8 cellular contexts compared by ENCODE assay signal in genomic region chr10:61902448-61903183, GRCh38.
A peak's percentile ranks its signal among the peaks of the same experiment; 100 is the strongest.
DNase-seq lines count a peak whose midpoint lies in the region; ATAC-seq, FAIRE-seq and TF ChIP-seq lines count a peak whose summit lies in the region.

No MANE protein-coding gene starts in this region.

- H3K9me3 Mint-ChIP-seq in effector memory CD8-positive, alpha-beta T cell: no peaks in the 10 kb centered on the region
- H3K9me3 Mint-ChIP-seq in memory B cell: no peaks in the 10 kb centered on the region

- peak; percentile 58 for FAIRE-seq in H54 (lab: Jason Lieb, UNC)

- DNase-seq in COR-L47 (lab: John Stamatoyannopoulos, UW): peak; percentile 38
- DNase-seq in H54 (ENCODE audit: insufficient read length, low spot score): no peak
- DNase-seq in NCI-H226: peak; percentile 32
- peak; percentile 38 to 59 for DNase-seq in activated CD8-positive, alpha-beta memory T cell treated with anti-CD3 and anti-CD28 coated beads for 1 hour (ENCODE audit: extremely low read depth in 1 of 2, low read depth in 1 of 2)
- peak; percentile 45 to 63 (median 45) for DNase-seq in effector memory CD8-positive, alpha-beta T cell
- DNase-seq in memory B cell (ENCODE audit: low spot score in 2 of 2): peak; percentile 44 to 62
- DNase-seq in stimulated activated CD8-positive, alpha-beta memory T cell treated with anti-CD3 and anti-CD28 coated beads, Interleukin-15, amount 100 ng/mL, for 4 hours (ENCODE audit: low read depth in 2 of 2): peak; percentile 53 to 61
- no peak for DNase-seq in NCI-H2029 treated with DMSO at 0.1 percent for 48 hours (lab: John Stamatoyannopoulos, UW)

- H3K27me3 Mint-ChIP-seq in effector memory CD8-positive, alpha-beta T cell: no peaks in the 10 kb centered on the region
- H3K27me3 Mint-ChIP-seq in memory B cell: no peaks in the 10 kb centered on the region

- H3K27ac Mint-ChIP-seq in effector memory CD8-positive, alpha-beta T cell: peak overlapping the region; percentile 81 to 93
- peak overlapping the region; percentile 96 for H3K27ac Mint-ChIP-seq in memory B cell

- H3K36me3 Mint-ChIP-seq in effector memory CD8-positive, alpha-beta T cell (ENCODE audit: insufficient read depth): peaks cover 43% of the 10 kb centered on the region
- peaks cover 3% of the 10 kb centered on the region for H3K36me3 Mint-ChIP-seq in memory B cell

- peak; percentile 34 for ATAC-seq in effector memory CD8-positive, alpha-beta T cell (replicated peaks)
- ATAC-seq in memory B cell (ENCODE audit: low read depth): peak; percentile 13

- peaks cover 24 to 59% of the 10 kb centered on the region in 2 donors for H3K4me1 Mint-ChIP-seq in effector memory CD8-positive, alpha-beta T cell (ENCODE audit: low read depth in 2 of 2)
- H3K4me1 Mint-ChIP-seq in memory B cell: peaks cover 29% of the 10 kb centered on the region

- no peak for TF ChIP-seq POLR2A in H54 (IDR thresholded peaks at IDR 0.05; ENCODE audit: low read depth, low read length)

- peak overlapping the region; percentile 73 to 93 for H3K4me3 Mint-ChIP-seq in effector memory CD8-positive, alpha-beta T cell
- H3K4me3 Mint-ChIP-seq in memory B cell: peak overlapping the region; percentile 95

Comparison
In these comparisons a context has a peak if more than half of its experiments do, and no peak if none do; other contexts are left out.
1. DNase-seq: peak in COR-L47 (single experiment), NCI-H226 (single experiment), activated CD8-positive, alpha-beta memory T cell treated with anti-CD3 and anti-CD28 coated beads for 1 hour (2 of 2), effector memory CD8-positive, alpha-beta T cell (3 of 3), memory B cell (2 of 2) and stimulated activated CD8-positive, alpha-beta memory T cell treated with anti-CD3 and anti-CD28 coated beads, Interleukin-15, amount 100 ng/mL, for 4 hours (2 of 2); none in H54 (single experiment) and NCI-H2029 treated with DMSO at 0.1 percent for 48 hours (single experiment).